ENCODE assay signal across 16 cellular contexts in genomic region chr22:42177891-42178336, GRCh38. TPM values are rescaled to one million over a fixed set of nuclear protein-coding genes. Genes with fewer than 3 reads are reported as not detected.
DNase-seq lines count a peak whose midpoint lies in the region; ATAC-seq, FAIRE-seq and TF ChIP-seq lines count a peak whose summit lies in the region.
"Had no signal": no experiment of that assay in that cellular context is flagged by ENCODE, and none has a peak within 500 bp of the region (broad histone marks: within the 10 kb centered on the region; RNA-seq: fewer than 3 reads in every experiment).

No MANE protein-coding gene starts in this region.

- intact Hi-C loops in Calu3 (cut with micrococcal nuclease; ENCODE audit: unreplicated experiment) (no loop called here), mucosa of descending colon (cut with DNase I, micrococcal nuclease) (no loop called here)

- CTCF ChIA-PET in A549 (lab: Yijun Ruan, JAX): interaction anchor here (0.9 kb wide), 1 partner anchor 259 kb away, joined by 4 read pairs; no protein-coding TSS in a partner anchor
- CTCF ChIA-PET in Calu3 (lab: Charles Lee): interaction anchor here (0.7 to 1.6 kb wide), 4 partner anchors 11 to 259 kb away, joined by 3 to 5 read pairs (median 4); no protein-coding TSS in a partner anchor

- H3K4me3 Mint-ChIP-seq in Calu3 (ENCODE audit: low read depth, unreplicated experiment) (peak overlapping the region; percentile 54), astrocyte (ENCODE audit: unreplicated experiment) (peak overlapping the region; percentile 42), chondrocyte (ENCODE audit: unreplicated experiment) (no peak overlapping the region)

- WGBS in A549 (ENCODE audit: missing lambda C conversion rate): 44% methylated on average over 5 of the region's 5 CpGs

- POLR2A ChIA-PET in A549 (lab: Yijun Ruan, JAX): no interaction called here

- H3K9me3 ChIP-seq in A549 (no peaks in the 10 kb centered on the region), astrocyte (ENCODE audit: insufficient read depth, low read depth, low read length) (no peaks in the 10 kb centered on the region), mucosa of descending colon (no peaks in the 10 kb centered on the region)
- H3K9me3 ChIP-seq: right atrium auricular region had no signal

- H4K20me1 ChIP-seq in astrocyte (ENCODE audit: insufficient read depth, low read length): peaks cover 89% of the 10 kb centered on the region

- ATAC-seq in A549: no peak
- ATAC-seq in mucosa of descending colon: peak; percentile 83

- no peak for TF ChIP-seq POLR2A in A549 (IDR thresholded peaks at IDR 0.05; ENCODE audit: low read length)

- H3K4me1 ChIP-seq in A549 (peaks cover 18% of the 10 kb centered on the region), astrocyte (ENCODE audit: insufficient read depth, low read length) (peaks cover 9% of the 10 kb centered on the region), mucosa of descending colon (ENCODE audit: low read depth) (peaks cover 30% of the 10 kb centered on the region)
- H3K4me1 ChIP-seq: right atrium auricular region had no signal

- H3K27me3 ChIP-seq in astrocyte (ENCODE audit: insufficient read depth, low read length): no peaks in the 10 kb centered on the region
- H3K27me3 ChIP-seq: brain microvascular endothelial cell, right atrium auricular region had no signal

- TF ChIP-seq EP300 in A549 (IDR thresholded peaks at IDR 0.05): no peak

- H3K4me2 ChIP-seq in A549 (peak overlapping the region; percentile 52), astrocyte (ENCODE audit: low read length) (no peak overlapping the region)

- peaks cover 9% of the 10 kb centered on the region for H3K79me2 ChIP-seq in astrocyte (ENCODE audit: insufficient read depth, low read length)

- H3K27ac ChIP-seq in A549: peak overlapping the region; percentile 13 to 21; a peak in 1 of 6 replicates
- H3K27ac ChIP-seq in astrocyte (ENCODE audit: low read depth, low read length): no peak overlapping the region
- H3K27ac ChIP-seq: brain microvascular endothelial cell, right atrium auricular region, RWPE1 had no signal

- H3K27ac Mint-ChIP-seq in Calu3 (ENCODE audit: unreplicated experiment) (peak overlapping the region; percentile 76), astrocyte (ENCODE audit: unreplicated experiment) (no peak overlapping the region), chondrocyte (ENCODE audit: unreplicated experiment) (no peak overlapping the region)

- FAIRE-seq in A549 (lab: Jason Lieb, UNC) (no peak), astrocyte (lab: Jason Lieb, UNC) (no peak)
- FAIRE-seq: H1 had no signal

- no TSS peak for BruUV-seq in Calu3 (replicated peaks; lab: Mats Ljungman, UMichigan)

- no peak overlapping the region for H3K9ac ChIP-seq in astrocyte (ENCODE audit: low read length)

- peaks cover 23% of the 10 kb centered on the region for H3K36me3 Mint-ChIP-seq in Calu3 (ENCODE audit: insufficient read depth, unreplicated experiment)
- peaks cover 12% of the 10 kb centered on the region for H3K36me3 Mint-ChIP-seq in astrocyte (ENCODE audit: low read depth, unreplicated experiment)
- H3K36me3 Mint-ChIP-seq in chondrocyte (ENCODE audit: low read depth): peaks cover 9% of the 10 kb centered on the region

- H3K4me1 Mint-ChIP-seq in Calu3 (ENCODE audit: low read depth, unreplicated experiment) (peaks cover 62% of the 10 kb centered on the region), astrocyte (ENCODE audit: low read depth, unreplicated experiment) (peaks cover 28% of the 10 kb centered on the region), chondrocyte (ENCODE audit: low read depth) (peaks cover 30% of the 10 kb centered on the region)

- H3K4me3 ChIP-seq in A549: no peak overlapping the region
- H3K4me3 ChIP-seq in astrocyte (ENCODE audit: insufficient read depth, low read depth, low read length): no peak overlapping the region
- no peak overlapping the region for H3K4me3 ChIP-seq in mucosa of descending colon
- H3K4me3 ChIP-seq: right atrium auricular region had no signal

- H3K36me3 ChIP-seq in astrocyte (ENCODE audit: insufficient read depth, low read length) (no peaks in the 10 kb centered on the region), mucosa of descending colon (ENCODE audit: low read depth) (no peaks in the 10 kb centered on the region)
- H3K36me3 ChIP-seq: brain microvascular endothelial cell, right atrium auricular region had no signal

- DNase-seq in A549 (ENCODE audit: low read depth in 1 of 2, low spot score in 1 of 2) (no peak), Calu3 (peak; percentile 49), astrocyte (ENCODE audit: low read depth) (no peak), mucosa of descending colon (peak in 1 of 3 donors; percentile 42), NCI-H146 treated with DMSO at 0.1 percent for 48 hours (lab: John Stamatoyannopoulos, UW; ENCODE audit: unreplicated experiment) (no peak), NCI-H748 (lab: John Stamatoyannopoulos, UW; ENCODE audit: unreplicated experiment) (no peak), chondrocyte (ENCODE audit: low spot score) (no peak), GM19240 (ENCODE audit: insufficient read length, low spot score) (no peak)
- DNase-seq: activated CD4-positive, alpha-beta T cell treated with anti-CD3 and anti-CD28 coated beads for 1 hour; brain microvascular endothelial cell; MV-4-11; stimulated activated CD4-positive, alpha-beta T cell treated with anti-CD3 and anti-CD28 coated beads, Interleukin-1b, Interleukin-23, amount 100 ng/mL, for 48 hours; trophoblast cell had no signal

- no peak for TF ChIP-seq RAD21 in A549 (conservative IDR thresholded peaks at IDR 0.05 in 1 of 2, IDR thresholded peaks at IDR 0.05 in 1 of 2)

- no peak overlapping the region for H2AFZ ChIP-seq in astrocyte (ENCODE audit: low read depth, low read length)

- TF ChIP-seq CTCF in A549 (IDR thresholded peaks at IDR 0.05) (no peak), Calu3 (IDR thresholded peaks at IDR 0.05; ENCODE audit: unreplicated experiment) (no peak), astrocyte (IDR thresholded peaks at IDR 0.05; ENCODE audit: insufficient read depth, low read depth, low read length) (no peak), mucosa of descending colon (IDR thresholded peaks at IDR 0.05) (no peak), chondrocyte (IDR thresholded peaks at IDR 0.05) (no peak)

- H3K27me3 Mint-ChIP-seq in Calu3 (ENCODE audit: unreplicated experiment) (no peaks in the 10 kb centered on the region), astrocyte (ENCODE audit: low read depth, unreplicated experiment) (no peaks in the 10 kb centered on the region), chondrocyte (ENCODE audit: low read depth) (no peaks in the 10 kb centered on the region)

- no peaks in the 10 kb centered on the region for H3K9me3 Mint-ChIP-seq in Calu3 (ENCODE audit: low read depth, unreplicated experiment)
- H3K9me3 Mint-ChIP-seq in astrocyte (ENCODE audit: unreplicated experiment): no peaks in the 10 kb centered on the region
- H3K9me3 Mint-ChIP-seq in chondrocyte (ENCODE audit: low read depth): no peaks in the 10 kb centered on the region

TF ChIP-seq in A549, 52 proteins besides CTCF, POLR2A, EP300 and RAD21:
- TF ChIP-seq CHD4 (IDR thresholded peaks at IDR 0.05; ENCODE audit: borderline replicate concordance) (no peak), HDAC2 (IDR thresholded peaks at IDR 0.05) (no peak), MAX (IDR thresholded peaks at IDR 0.05) (no peak), NFE2L2 (conservative IDR thresholded peaks at IDR 0.05; ENCODE audit: low read length) (no peak), TP53 (CRISPR knock-in tag; IDR thresholded peaks at IDR 0.05) (no peak), CHD2 (IDR thresholded peaks at IDR 0.05; ENCODE audit: low read length, partially characterized antibody) (no peak), ZC3H11A (IDR thresholded peaks at IDR 0.05) (no peak), E2F6 (IDR thresholded peaks at IDR 0.05; ENCODE audit: borderline replicate concordance, low read depth) (no peak), RNF2 (IDR thresholded peaks at IDR 0.05; ENCODE audit: borderline replicate concordance, low read depth) (no peak), HOXB5 (CRISPR knock-in tag; IDR thresholded peaks at IDR 0.05) (no peak), RARB (CRISPR knock-in tag; IDR thresholded peaks at IDR 0.05) (no peak), FOSB (CRISPR knock-in tag; IDR thresholded peaks at IDR 0.05) (no peak), CEBPB (IDR thresholded peaks at IDR 0.05) (no peak), FOSL2 (IDR thresholded peaks at IDR 0.05) (no peak), FOSL2 (CRISPR knock-in tag; IDR thresholded peaks at IDR 0.05) (no peak), RCOR1 (IDR thresholded peaks at IDR 0.05; ENCODE audit: low read depth, low read length) (no peak), CBX2 (IDR thresholded peaks at IDR 0.05; ENCODE audit: borderline replicate concordance, low read depth) (no peak)

RNA-seq across cellular contexts. Expression of gene CYP2D6, which starts 47.3 kb away (rescaled TPM):
- polyA plus RNA-seq in A549 (2011; rRNA removed) (0.59 and 0.79 TPM in 2 replicates), A549 (2017; fragmentation: RNase III; extraction: RNeasy Plus Mini Kit Qiagen cat#74134 plus additional on column Dnase treatment) (0.63 to 1.0 TPM (median 0.91 TPM) in 3 replicates)
- 0.89 and 1.3 TPM in 2 replicates for polyA plus RNA-seq in A549 (2012; cell fraction: cytosol; rRNA removed)
- 10.1 and 12.0 TPM in 2 replicates for polyA plus RNA-seq in A549 (2012; cell fraction: nucleus; rRNA removed)
- 0.70 and 1.1 TPM in 2 replicates for polyA minus RNA-seq in A549 (2011; rRNA and poly(A)+ RNA removed)
- total RNA-seq in Calu3 (2022) (9.3 and 10.7 TPM in 2 replicates), astrocyte (0.82 and 0.91 TPM in 2 replicates), mucosa of descending colon (10 to 100 TPM in 1 of 3 donors, 1 to 10 TPM in 2; 3.8 to 10.0 (median 4.7) TPM), chondrocyte (0.75 to 1.7 TPM (median 0.95 TPM) in 3 replicates)
- total RNA-seq: right atrium auricular region had no signal
